Comparison of ENCODE assay signal across 1 cellular context in genomic region chr10:131900350-131901152, GRCh38.
TF ChIP-seq lines count a peak whose summit lies in the region.

Gene PPP2R2D (plus strand): TSS chr10:131901008. CDS start chr10:131901149, 141 bp downstream.

TF ChIP-seq in IMR-90, 13 proteins besides CTCF, POLR2A, EP300 and RAD21 (continued from another document):
- TF ChIP-seq USF2 (IDR thresholded peaks at IDR 0.05; ENCODE audit: low read depth, low read length) (0 out of 2 replicates have a peak, but pooled peaks have one; percentile 43), FOS (IDR thresholded peaks at IDR 0.05; ENCODE audit: low read depth, low read length) (peak; percentile 55)
